ENCODE assay signal across 8 cellular contexts in genomic region chr9:114271556-114272510, GRCh38. TPM values are rescaled to one million over a fixed set of nuclear protein-coding genes. Genes with fewer than 3 reads are reported as not detected.
DNase-seq lines count a peak whose midpoint lies in the region; ATAC-seq, FAIRE-seq and TF ChIP-seq lines count a peak whose summit lies in the region.

No MANE protein-coding gene starts in this region.

- no peak for FAIRE-seq in GM12891 (lab: Jason Lieb, UNC)

- 40 to 74% (median 64%) methylated on average over 17 to 18 of the region's 18 CpGs for WGBS in psoas muscle, 3 donors

- peaks cover 14% of the 10 kb centered on the region for H3K4me1 ChIP-seq in psoas muscle

- intact Hi-C loops in psoas muscle (cut with DNase I) = loop anchor here (2.0 to 5.0 kb wide), 3 partner anchors 117 to 165 kb away; partner anchors contain the start of gene COL27A1 (in 1 of the 2)

- H3K27ac ChIP-seq in psoas muscle = no peak overlapping the region

- H3K4me3 ChIP-seq in GM12864 (ENCODE audit: low read depth, low read length) (no peak overlapping the region), fibroblast of villous mesenchyme (ENCODE audit: low read depth, low read length) (no peak overlapping the region), psoas muscle (no peak overlapping the region)

- H3K36me3 ChIP-seq in psoas muscle (ENCODE audit: insufficient read depth in 1 of 2, low read depth in 1 of 2) = no peaks in the 10 kb centered on the region

- DNase-seq in GM12864 (ENCODE audit: low read depth) (no peak), NCI-H82 treated with DMSO at 0.1 percent for 48 hours (lab: John Stamatoyannopoulos, UW; ENCODE audit: unreplicated experiment) (peak; percentile 11), fibroblast of villous mesenchyme (ENCODE audit: low read depth) (peak; percentile 73), psoas muscle (peak; percentile 42 to 82), GM12891 (ENCODE audit: insufficient read length, low spot score) (no peak)
- no peak for DNase-seq in activated CD4-positive, alpha-beta T cell treated with anti-CD3 and anti-CD28 coated beads for 4 hours

- H3K27me3 ChIP-seq in psoas muscle (ENCODE audit: insufficient read depth in 3 of 3, low read length in 2 of 3) = no peaks in the 10 kb centered on the region

- ATAC-seq in psoas muscle (peak; percentile 66 to 94 (median 82)), HG03521 (IDR thresholded peaks at IDR 0.05; ENCODE audit: unreplicated experiment) (no peak), HG03378 (IDR thresholded peaks at IDR 0.05; ENCODE audit: unreplicated experiment) (no peak)

- no peaks in the 10 kb centered on the region for H3K9me3 ChIP-seq in psoas muscle

- TF ChIP-seq CTCF in GM12864 (IDR thresholded peaks at IDR 0.05; ENCODE audit: low read depth, low read length, missing control alignments) (peak; percentile 40), fibroblast of villous mesenchyme (IDR thresholded peaks at IDR 0.05; ENCODE audit: insufficient read depth, low read depth, low read length) (peak; percentile 61), psoas muscle (IDR thresholded peaks at IDR 0.05) (peak; percentile 30)

- TF ChIP-seq POLR2A in GM12891 (IDR thresholded peaks at IDR 0.05; ENCODE audit: low read depth, low read length) = no peak

TF ChIP-seq in GM12891, 5 proteins besides CTCF, POLR2A, EP300 and RAD21:
- TF ChIP-seq PAX5 (IDR thresholded peaks at IDR 0.05; ENCODE audit: insufficient read depth, low read length, severe bottlenecking) = no peak

RNA-seq across cellular contexts. Expression of gene ORM1, which starts 51.1 kb away (rescaled TPM):
- not detected in 2 replicates for total RNA-seq in fibroblast of villous mesenchyme
- 1 to 10 TPM in 2 of 4 donors, not detected in 2; 1.8 to 2.8 TPM for total RNA-seq in psoas muscle
- polyA plus RNA-seq in psoas muscle = under 1 TPM in 2 of 3 donors, not detected in 1; 0.21 to 0.63 TPM
- not detected for polyA plus RNA-seq in GM12891 (2012; ENCODE audit: low read depth, missing spikeins)

RNA-seq across cellular contexts. Expression of gene ORM2, which starts 57.8 kb away (rescaled TPM):
- total RNA-seq in fibroblast of villous mesenchyme = not detected in 2 replicates
- total RNA-seq in psoas muscle = not detected
- polyA plus RNA-seq in psoas muscle = under 1 TPM in 1 of 3 donors, not detected in 2; 0.68 TPM
- polyA plus RNA-seq in GM12891 (2012; ENCODE audit: low read depth, missing spikeins) = not detected

Comparison
In these comparisons a context has a peak if more than half of its experiments do, and no peak if none do; other contexts are left out.
1. DNase-seq: peak in NCI-H82 treated with DMSO at 0.1 percent for 48 hours (single experiment), fibroblast of villous mesenchyme (single experiment) and psoas muscle (2 of 2); none in GM12864 (single experiment), GM12891 (single experiment) and activated CD4-positive, alpha-beta T cell treated with anti-CD3 and anti-CD28 coated beads for 4 hours (0 of 2).
2. ATAC-seq: peak in psoas muscle (4 of 4); none in HG03521 (single experiment) and HG03378 (single experiment).
3. Peak in every context shown above with its lines, with median percentiles within 50 percentile points of each other: CTCF ChIP-seq.